ENCODE assay signal across 8 cellular contexts in the genomic region with DNA sequence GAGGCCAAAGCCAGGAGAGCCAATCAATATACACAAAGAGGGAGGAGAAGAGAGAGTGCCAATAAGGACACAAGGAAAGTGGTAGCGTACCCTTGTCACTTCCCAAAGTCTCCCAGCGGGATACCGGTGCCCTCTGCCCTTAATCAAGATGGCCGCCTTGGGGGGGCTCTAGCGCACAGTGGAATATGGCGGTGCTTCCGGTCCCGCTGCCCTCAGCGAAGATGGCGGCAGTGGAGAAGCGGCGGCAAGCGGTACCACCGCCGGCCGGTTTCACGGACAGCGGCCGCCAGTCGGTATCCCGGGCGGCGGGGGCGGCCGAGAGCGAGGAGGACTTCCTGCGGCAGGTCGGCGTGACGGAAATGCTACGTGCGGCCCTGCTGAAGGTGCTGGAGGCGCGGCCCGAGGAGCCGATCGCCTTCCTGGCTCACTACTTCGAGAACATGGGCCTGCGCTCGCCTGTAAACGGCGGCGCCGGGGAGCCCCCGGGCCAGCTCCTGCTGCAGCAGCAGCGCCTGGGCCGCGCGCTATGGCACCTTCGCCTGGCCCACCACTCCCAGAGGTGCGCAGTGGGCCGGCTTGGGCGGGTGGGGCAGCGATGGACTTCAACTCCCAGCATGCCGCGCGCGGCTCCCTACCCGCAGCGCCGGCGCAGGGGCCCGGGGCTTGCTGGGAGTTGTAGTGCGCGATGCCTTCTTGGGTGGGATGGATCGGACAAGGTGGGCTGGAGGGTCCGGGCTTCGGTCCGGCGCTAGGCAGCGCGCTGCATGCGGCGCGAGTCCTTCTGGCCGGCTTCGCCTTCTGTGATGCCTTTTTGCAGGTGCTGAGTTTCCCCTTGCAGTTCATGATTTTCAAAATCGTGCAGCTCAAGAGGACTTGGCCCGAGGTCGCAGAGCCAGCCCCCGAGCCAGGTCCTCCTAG. TPM values are rescaled to one million over a fixed set of nuclear protein-coding genes. Genes with fewer than 3 reads are reported as not detected.
DNase-seq lines count a peak whose midpoint lies in the region; ATAC-seq and TF ChIP-seq lines count a peak whose summit lies in the region.

TSS of gene TPGS1 (plus strand) at position 212 of the 918 bp plus-strand sequence. CDS start at position 222, 10 bp downstream.

- H3K4me3 Mint-ChIP-seq in CD4-positive, CD25-positive, alpha-beta regulatory T cell, result peak within 1 kb of the TSS; percentile 93 to 99 (median 98)
- peak within 1 kb of the TSS; percentile 95 for H3K4me3 Mint-ChIP-seq in endothelial cell (ENCODE audit: unreplicated experiment)

- H3K9me3 ChIP-seq in CD4-positive, CD25-positive, alpha-beta regulatory T cell (ENCODE audit: control insufficient read depth in 2 of 2, low read length in 2 of 2), result no peaks in the 10 kb centered on the region

- H3K4me1 ChIP-seq in CD4-positive, CD25-positive, alpha-beta regulatory T cell (ENCODE audit: control insufficient read depth, insufficient read depth, low read length, poor library complexity, severe bottlenecking), result peaks cover 54% of the 10 kb centered on the region

- DNase-seq in CD4-positive, CD25-positive, alpha-beta regulatory T cell, result peak in 2 of 3 donors; percentile 82 to 88
- DNase-seq in NOMO-1 treated with dmso at 0.1 percent for 144 hours (lab: John Stamatoyannopoulos, UW; ENCODE audit: unreplicated experiment), result peak; percentile 60
- DNase-seq in activated CD8-positive, alpha-beta memory T cell treated with anti-CD3 and anti-CD28 coated beads, Interleukin-2, amount 50 U/mL, for 4 hours, result peak; percentile 82
- DNase-seq in endothelial cell (ENCODE audit: low spot score), result peak; percentile 90
- peak; percentile 75 for DNase-seq in middle frontal gyrus (ENCODE audit: extremely low spot score, low spot score)
- peak; percentile 68 to 77 for DNase-seq in stimulated activated CD8-positive, alpha-beta memory T cell treated with anti-CD3 and anti-CD28 coated beads, Interleukin-2, amount 100 ng/mL, for 1 hour (ENCODE audit: low read depth in 2 of 2)

- H3K4me3 ChIP-seq in CD4-positive, CD25-positive, alpha-beta regulatory T cell (ENCODE audit: low read depth, low read length), result peak within 1 kb of the TSS; percentile 90

- H3K27me3 Mint-ChIP-seq in CD4-positive, CD25-positive, alpha-beta regulatory T cell, result peaks cover 4% of the 10 kb centered on the region
- H3K27me3 Mint-ChIP-seq in endothelial cell (ENCODE audit: unreplicated experiment), result peaks cover 17% of the 10 kb centered on the region

- H3K27ac Mint-ChIP-seq in CD4-positive, CD25-positive, alpha-beta regulatory T cell, result peak within 1 kb of the TSS; percentile 96 to 100 (median 99)
- peak within 1 kb of the TSS; percentile 99 for H3K27ac Mint-ChIP-seq in endothelial cell (ENCODE audit: unreplicated experiment)

- no peaks in the 10 kb centered on the region for H3K36me3 Mint-ChIP-seq in CD4-positive, CD25-positive, alpha-beta regulatory T cell
- peaks cover 8% of the 10 kb centered on the region for H3K36me3 Mint-ChIP-seq in endothelial cell (ENCODE audit: low read depth, unreplicated experiment)

- no peaks in the 10 kb centered on the region for H3K9me3 Mint-ChIP-seq in CD4-positive, CD25-positive, alpha-beta regulatory T cell
- H3K9me3 Mint-ChIP-seq in endothelial cell (ENCODE audit: unreplicated experiment), result no peaks in the 10 kb centered on the region

- ATAC-seq in CD4-positive, CD25-positive, alpha-beta regulatory T cell (ENCODE audit: low read depth in 2 of 2), result peak; percentile 54 to 55
- ATAC-seq in GM19351 (IDR thresholded peaks at IDR 0.05; ENCODE audit: unreplicated experiment) (peak; percentile 42), HG03469 (IDR thresholded peaks at IDR 0.05; ENCODE audit: unreplicated experiment) (peak; percentile 29)

- H3K4me1 Mint-ChIP-seq in CD4-positive, CD25-positive, alpha-beta regulatory T cell, result peaks cover 11 to 53% (median 27%) of the 10 kb centered on the region in 4 donors
- peaks cover 24% of the 10 kb centered on the region for H3K4me1 Mint-ChIP-seq in endothelial cell (ENCODE audit: unreplicated experiment)

- no peaks in the 10 kb centered on the region for H3K36me3 ChIP-seq in CD4-positive, CD25-positive, alpha-beta regulatory T cell (ENCODE audit: control insufficient read depth, insufficient read depth, low read length)

- no peaks in the 10 kb centered on the region for H3K27me3 ChIP-seq in CD4-positive, CD25-positive, alpha-beta regulatory T cell (ENCODE audit: control insufficient read depth, insufficient read depth, low read length)

- TF ChIP-seq CTCF in endothelial cell (IDR thresholded peaks at IDR 0.05; ENCODE audit: unreplicated experiment), result peak; percentile 10

- H3K27ac ChIP-seq in CD4-positive, CD25-positive, alpha-beta regulatory T cell (ENCODE audit: insufficient read depth, low read length, poor library complexity, severe bottlenecking), result peak within 1 kb of the TSS; percentile 94

RNA-seq across cellular contexts. Expression of gene TPGS1, which starts in this region (rescaled TPM):
- 19.3 TPM for total RNA-seq in CD4-positive, CD25-positive, alpha-beta regulatory T cell
- 10 to 100 TPM; 18.2 to 44.4 (median 37.3) TPM for polyA plus RNA-seq in CD4-positive, CD25-positive, alpha-beta regulatory T cell
- 18.0 TPM for total RNA-seq in endothelial cell (ENCODE audit: unreplicated experiment)

Comparison
In these comparisons a context has a peak if more than half of its experiments do, and no peak if none do; other contexts are left out.
1. Peak in every context shown above with its lines: DNase-seq, ATAC-seq, H3K4me3 ChIP-seq and H3K27ac ChIP-seq.